In genomic region chr1:227894831-227895451, GRCh38 we compare ENCODE assay signal across 15 cellular contexts. TPM values are rescaled to one million over a fixed set of nuclear protein-coding genes. Genes with fewer than 3 reads are reported as not detected.
A peak's percentile ranks its signal among the peaks of the same experiment; 100 is the strongest.
DNase-seq lines count a peak whose midpoint lies in the region; ATAC-seq and TF ChIP-seq lines count a peak whose summit lies in the region.
"Had no signal": no experiment of that assay in that cellular context is flagged by ENCODE, and none has a peak within 500 bp of the region (broad histone marks: within the 10 kb centered on the region; RNA-seq: fewer than 3 reads in every experiment).

No MANE protein-coding gene starts in this region.

- H3K36me3 Mint-ChIP-seq in activated B cell treated with CpG ODN at 0.5 μM for 24 hours (ENCODE audit: low read depth), result no peaks in the 10 kb centered on the region
- H3K36me3 Mint-ChIP-seq in stimulated activated naive B cell treated with anti-CD40 and anti-IgM and Interleukin-4, amounts not matched to agents 10 μg/mL and 1 μg/mL and 100 μg/mL, for 72 hours, result no peaks in the 10 kb centered on the region

- DNase-seq in activated gamma-delta T cell treated with Interleukin-2 at 50 U/mL for 16 hours, result peak; percentile 2
- DNase-seq in activated gamma-delta T cell (lab: John Stamatoyannopoulos, UW), result no peak
- peak; percentile 10 for DNase-seq in activated B cell treated with CpG ODN at 0.5 μM for 24 hours
- DNase-seq in head of caudate nucleus, result peak in 25 of 42 donors; percentile 0 to 40 (median 8)
- peak; percentile 58 for DNase-seq in posterior vena cava (ENCODE audit: low spot score)
- DNase-seq in NCI-H1417 treated with DMSO at 0.1 percent for 48 hours (lab: John Stamatoyannopoulos, UW), result no peak
- no peak for DNase-seq in stimulated activated naive B cell treated with anti-CD40 and anti-IgM and Interleukin-4, amounts not matched to agents 10 μg/mL and 1 μg/mL and 100 μg/mL, for 72 hours
- DNase-seq: central memory CD4-positive, alpha-beta T cell; H7; MM.1S; NK-92 treated with Interleukin-12 subunit alpha and Interleukin-12 subunit beta, amount 100 ng/mL, for 24 hours had no signal

- H3K27ac Mint-ChIP-seq in activated B cell treated with CpG ODN at 0.5 μM for 24 hours, result no peak overlapping the region
- H3K27ac Mint-ChIP-seq in stimulated activated naive B cell treated with anti-CD40 and anti-IgM and Interleukin-4, amounts not matched to agents 10 μg/mL and 1 μg/mL and 100 μg/mL, for 72 hours, result no peak overlapping the region
- H3K27ac Mint-ChIP-seq: activated T-helper 2 cell treated with anti-CD3 and anti-CD28 coated beads, Interferon-gamma antibody, Interleukin-2, Interleukin-4, amounts not matched to agents 10 μg/mL and 5 μg/mL and 100 μg/mL, durations not matched to agents 14 hours and 24 hours and 36 hours had no signal

- ATAC-seq in activated B cell treated with CpG ODN at 0.5 μM for 24 hours (ENCODE audit: low read depth), result no peak
- no peak for ATAC-seq in GM18873 (IDR thresholded peaks at IDR 0.05; ENCODE audit: low FRiP score, unreplicated experiment)
- no peak for ATAC-seq in stimulated activated naive B cell treated with anti-CD40 and anti-IgM and Interleukin-4, amounts not matched to agents 10 μg/mL and 1 μg/mL and 100 μg/mL, for 72 hours (replicated peaks)
- ATAC-seq: left colon had no signal

- POLR2A ChIA-PET in activated B cell treated with CpG ODN at 0.5 μM for 24 hours (lab: Charles Lee), result no interaction called here

- H3K4me3 Mint-ChIP-seq in activated B cell treated with CpG ODN at 0.5 μM for 24 hours, result no peak overlapping the region
- H3K4me3 Mint-ChIP-seq in stimulated activated naive B cell treated with anti-CD40 and anti-IgM and Interleukin-4, amounts not matched to agents 10 μg/mL and 1 μg/mL and 100 μg/mL, for 72 hours, result no peak overlapping the region

- intact Hi-C loops in activated B cell treated with CpG ODN at 0.5 μM for 24 hours (cut with micrococcal nuclease) (no loop called here), head of caudate nucleus (cut with DNase I) (no loop called here), posterior vena cava (cut with DNase I) (no loop called here)

- H3K9me3 Mint-ChIP-seq in activated B cell treated with CpG ODN at 0.5 μM for 24 hours, result no peaks in the 10 kb centered on the region
- H3K9me3 Mint-ChIP-seq in stimulated activated naive B cell treated with anti-CD40 and anti-IgM and Interleukin-4, amounts not matched to agents 10 μg/mL and 1 μg/mL and 100 μg/mL, for 72 hours, result no peaks in the 10 kb centered on the region
- H3K9me3 Mint-ChIP-seq: activated T-helper 2 cell treated with anti-CD3 and anti-CD28 coated beads, Interferon-gamma antibody, Interleukin-2, Interleukin-4, amounts not matched to agents 10 μg/mL and 5 μg/mL and 100 μg/mL, durations not matched to agents 14 hours and 24 hours and 36 hours had no signal

- H3K27me3 Mint-ChIP-seq in activated B cell treated with CpG ODN at 0.5 μM for 24 hours, result no peaks in the 10 kb centered on the region
- no peaks in the 10 kb centered on the region for H3K27me3 Mint-ChIP-seq in stimulated activated naive B cell treated with anti-CD40 and anti-IgM and Interleukin-4, amounts not matched to agents 10 μg/mL and 1 μg/mL and 100 μg/mL, for 72 hours

- no peak for TF ChIP-seq CTCF in activated B cell treated with CpG ODN at 0.5 μM for 24 hours (IDR thresholded peaks at IDR 0.05)

- H3K4me1 Mint-ChIP-seq in activated B cell treated with CpG ODN at 0.5 μM for 24 hours, result no peaks in the 10 kb centered on the region
- H3K4me1 Mint-ChIP-seq in stimulated activated naive B cell treated with anti-CD40 and anti-IgM and Interleukin-4, amounts not matched to agents 10 μg/mL and 1 μg/mL and 100 μg/mL, for 72 hours, result peaks cover 0 to 3% of the 10 kb centered on the region in 2 donors

- CTCF ChIA-PET in activated B cell treated with CpG ODN at 0.5 μM for 24 hours (lab: Charles Lee), result no interaction called here

RNA-seq across cellular contexts. Expression of gene WNT9A, which starts 52.8 kb away (rescaled TPM):
- total RNA-seq in activated B cell treated with CpG ODN at 0.5 μM for 24 hours, result 0.05 TPM in 1 of 2 replicates, not detected in the other
- total RNA-seq in posterior vena cava, result 1 to 10 TPM; 2.7 to 3.3 TPM
- total RNA-seq: SK-MEL-5 had no signal

Comparison
In these comparisons a context has a peak if more than half of its experiments do, and no peak if none do; other contexts are left out.
1. DNase-seq: peak in activated gamma-delta T cell treated with Interleukin-2 at 50 U/mL for 16 hours (single experiment), activated B cell treated with CpG ODN at 0.5 μM for 24 hours (single experiment), head of caudate nucleus (25 of 42) and posterior vena cava (single experiment); none in activated gamma-delta T cell (single experiment), NCI-H1417 treated with DMSO at 0.1 percent for 48 hours (single experiment) and stimulated activated naive B cell treated with anti-CD40 and anti-IgM and Interleukin-4, amounts not matched to agents 10 μg/mL and 1 μg/mL and 100 μg/mL, for 72 hours (single experiment).